ENCODE assay signal across 10 cellular contexts in the genomic region with DNA sequence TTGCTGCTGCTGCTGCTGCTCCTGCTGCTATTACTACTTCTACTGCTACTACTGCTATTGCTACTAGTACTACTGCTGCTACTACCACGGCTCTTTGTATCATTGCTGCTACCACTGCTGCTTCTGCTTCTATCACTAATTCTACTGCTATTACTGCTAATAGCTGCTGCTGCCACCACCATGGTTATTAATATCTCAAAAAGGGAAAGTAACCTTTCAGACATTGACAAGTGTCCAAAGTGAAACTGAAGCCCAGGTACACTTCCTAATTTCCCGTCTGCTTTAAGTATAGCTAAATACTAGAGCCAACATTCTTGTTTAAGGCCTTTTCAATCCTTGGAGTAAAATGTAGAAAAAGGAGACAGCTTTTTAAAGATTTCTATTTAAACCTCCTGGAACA. TPM values are rescaled to one million over a fixed set of nuclear protein-coding genes. Genes with fewer than 3 reads are reported as not detected.
DNase-seq lines count a peak whose midpoint lies in the region; ATAC-seq and TF ChIP-seq lines count a peak whose summit lies in the region.
"Had no signal": no experiment of that assay in that cellular context is flagged by ENCODE, and none has a peak within 500 bp of the region (broad histone marks: within the 10 kb centered on the region; RNA-seq: fewer than 3 reads in every experiment).

No MANE protein-coding gene starts in this region.

- TF ChIP-seq CTCF in heart left ventricle (IDR thresholded peaks at IDR 0.05) (no peak), lower leg skin (IDR thresholded peaks at IDR 0.05) (no peak)

- H2AK5ac ChIP-seq in trophoblast cell (ENCODE audit: low read length), result peak overlapping the region; percentile 57

- H4K91ac ChIP-seq in trophoblast cell (ENCODE audit: low read depth, low read length), result peak overlapping the region; percentile 81

- H3K18ac ChIP-seq in trophoblast cell (ENCODE audit: low read length), result peak overlapping the region; percentile 37

- H3K14ac ChIP-seq in trophoblast cell (ENCODE audit: low read length), result peak overlapping the region; percentile 53

- H3K4me2 ChIP-seq in trophoblast cell (ENCODE audit: low read length), result no peak overlapping the region

- H3K79me1 ChIP-seq in trophoblast cell (ENCODE audit: low read length), result peaks cover 18% of the 10 kb centered on the region

- peak; percentile 72 for ATAC-seq in GM19025 (IDR thresholded peaks at IDR 0.05; ENCODE audit: low read depth, unreplicated experiment)
- peak; percentile 87 for ATAC-seq in HG02763 (IDR thresholded peaks at IDR 0.05; ENCODE audit: unreplicated experiment)
- ATAC-seq in heart left ventricle, result no peak

- no peak overlapping the region for H2AFZ ChIP-seq in trophoblast cell (ENCODE audit: insufficient read depth, low read length, poor library complexity)

- H3K27me3 ChIP-seq in trophoblast cell (ENCODE audit: insufficient read depth, low read length), result no peaks in the 10 kb centered on the region
- no peaks in the 10 kb centered on the region for H3K27me3 ChIP-seq in heart left ventricle

- peak overlapping the region; percentile 64 for H2BK5ac ChIP-seq in trophoblast cell (ENCODE audit: low read depth, low read length, poor library complexity)

- H3K79me2 ChIP-seq in trophoblast cell (ENCODE audit: control insufficient read depth, insufficient read depth, low read length, poor library complexity), result no peaks in the 10 kb centered on the region

- H3K27ac ChIP-seq in trophoblast cell (ENCODE audit: low read depth, low read length) (peak overlapping the region; percentile 68), heart left ventricle (no peak overlapping the region)

- H2BK120ac ChIP-seq in trophoblast cell (ENCODE audit: insufficient read depth, low read length, poor library complexity), result peak overlapping the region; percentile 76

- H3K4me1 ChIP-seq in trophoblast cell (ENCODE audit: control insufficient read depth in 1 of 2, insufficient read depth in 2 of 2, low read length in 2 of 2) (peaks cover 10 to 13% of the 10 kb centered on the region in 2 experiments), heart left ventricle (peaks cover 0 to 27% (median 5%) of the 10 kb centered on the region in 12 donors)

- H3K36me3 ChIP-seq in trophoblast cell (ENCODE audit: control insufficient read depth in 1 of 2, insufficient read depth in 2 of 2, low read length in 2 of 2) (peaks cover 0 to 2% of the 10 kb centered on the region in 2 experiments), heart left ventricle (no peaks in the 10 kb centered on the region)

- DNase-seq in NAMALWA (ENCODE audit: low spot score) (peak; percentile 9), trophoblast cell (peak in 1 of 2 donors; percentile 6), heart left ventricle (no peak), lower leg skin (ENCODE audit: low spot score in 2 of 2) (no peak)
- no peak for DNase-seq in stimulated activated naive CD4-positive, alpha-beta T cell (lab: John Stamatoyannopoulos, UW)
- DNase-seq in stimulated activated CD8-positive, alpha-beta memory T cell treated with anti-CD3 and anti-CD28 coated beads, Interleukin-4, amount 100 ng/mL, for 48 hours, result no peak
- DNase-seq: activated CD4-positive, alpha-beta T cell treated with anti-CD3 and anti-CD28 coated beads for 48 hours; NCI-H2081 treated with DMSO at 0.1 percent for 48 hours had no signal

- H3K23ac ChIP-seq in trophoblast cell (ENCODE audit: low read length), result no peak overlapping the region

- no peak overlapping the region for H3K9ac ChIP-seq in trophoblast cell (ENCODE audit: low read length)

- no peak overlapping the region for H4K12ac ChIP-seq in trophoblast cell (ENCODE audit: low read depth, low read length)

- H3K4me3 ChIP-seq in trophoblast cell (ENCODE audit: low read depth, low read length), result no peak overlapping the region
- no peak overlapping the region for H3K4me3 ChIP-seq in heart left ventricle
- no peak overlapping the region for H3K4me3 ChIP-seq in lower leg skin (ENCODE audit: low read depth, poor library complexity, severe bottlenecking)

- no CpG with 5 or more reads among the region's 2 CpGs for WGBS in trophoblast cell (ENCODE audit: extremely low coverage, insufficient coverage, insufficient read length)
- 44 to 52% (median 51%) methylated on average over 2 of the region's 2 CpGs for whole genome bisulfite sequencing in heart left ventricle, 4 donors
- WGBS in lower leg skin, 2 donors, result 48 to 60% methylated on average over 2 of the region's 2 CpGs

- TF ChIP-seq POLR2A in heart left ventricle (IDR thresholded peaks at IDR 0.05) (no peak), lower leg skin (IDR thresholded peaks at IDR 0.05) (no peak)

- H4K8ac ChIP-seq in trophoblast cell (ENCODE audit: low read depth, low read length), result no peak overlapping the region

- peak overlapping the region; percentile 67 for H2BK12ac ChIP-seq in trophoblast cell (ENCODE audit: low read length)

- H3K4ac ChIP-seq in trophoblast cell (ENCODE audit: low read depth, low read length), result peak overlapping the region; percentile 34

- intact Hi-C loops in heart left ventricle (cut with DNase I) (no loop called here), lower leg skin (cut with DNase I; ENCODE audit: low total_unique reads) (no loop called here)

- no peaks in the 10 kb centered on the region for H3K9me3 ChIP-seq in trophoblast cell (ENCODE audit: insufficient read depth, low read depth, low read length)
- no peaks in the 10 kb centered on the region for H3K9me3 ChIP-seq in heart left ventricle

RNA-seq across cellular contexts. Expression of gene EHBP1, which starts 45.4 kb away (rescaled TPM):
- polyA plus RNA-seq in trophoblast cell (2013), result 50.6 and 56.9 TPM in 2 replicates
- 10 to 100 TPM; 17.3 to 34.2 (median 18.5) TPM for total RNA-seq in heart left ventricle
- 10 to 100 TPM in 1 of 2 donors, 1 to 10 TPM in 1; 5.2 to 13.8 TPM for polyA plus RNA-seq in heart left ventricle
- total RNA-seq in lower leg skin, result 10 to 100 TPM; 33.8 to 67.8 (median 51.2) TPM

Comparison
In these comparisons a context has a peak if more than half of its experiments do, and no peak if none do; other contexts are left out.
1. ATAC-seq: peak in GM19025 (single experiment) and HG02763 (single experiment); none in heart left ventricle (0 of 4).